27 cellular contexts compared by ENCODE assay signal in the genomic region with DNA sequence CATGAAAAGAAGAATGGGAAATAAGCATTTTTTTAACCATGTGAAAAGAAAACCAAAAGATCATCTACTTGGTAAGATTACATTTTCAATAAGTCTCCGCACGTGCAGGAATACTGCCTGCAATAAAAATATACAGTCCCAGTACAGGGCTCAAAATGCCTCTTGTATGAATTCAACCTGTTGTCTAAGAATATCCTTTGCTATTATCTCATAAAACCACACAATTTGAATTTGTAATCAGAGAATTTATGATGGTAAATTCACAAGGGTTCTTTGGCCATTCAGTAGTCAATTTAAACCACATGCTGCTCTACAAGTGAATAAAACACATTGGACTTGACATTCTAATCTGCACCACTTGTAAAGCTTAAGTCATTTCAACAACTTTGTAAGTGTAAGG. TPM values are rescaled to one million over a fixed set of nuclear protein-coding genes. Genes with fewer than 3 reads are reported as not detected.
DNase-seq lines count a peak whose midpoint lies in the region; ATAC-seq, FAIRE-seq and TF ChIP-seq lines count a peak whose summit lies in the region.
"Had no signal": no experiment of that assay in that cellular context is flagged by ENCODE, and none has a peak within 500 bp of the region (broad histone marks: within the 10 kb centered on the region; RNA-seq: fewer than 3 reads in every experiment).

No MANE protein-coding gene starts in this region.

- peaks cover 53% of the 10 kb centered on the region for H3K36me3 Mint-ChIP-seq in activated CD4-positive, alpha-beta T cell treated with anti-CD3 and anti-CD28 coated beads for 36 hours (ENCODE audit: low read depth)
- peaks cover 50% of the 10 kb centered on the region for H3K36me3 Mint-ChIP-seq in activated CD4-positive, alpha-beta T cell treated with anti-CD3 and anti-CD28 coated beads, Interleukin-2, amount 10 ng/mL, durations not matched to agents 7 days and 5 days (ENCODE audit: low read depth)
- peaks cover 10% of the 10 kb centered on the region for H3K36me3 Mint-ChIP-seq in memory B cell

- H2AFZ ChIP-seq in OCI-LY7 (ENCODE audit: low read length): peak overlapping the region; percentile 63
- H2AFZ ChIP-seq: GM23248 had no signal

- peak overlapping the region; percentile 98 for H3K27ac ChIP-seq in OCI-LY7 (ENCODE audit: low read depth, low read length, poor library complexity, severe bottlenecking)
- no peak overlapping the region for H3K27ac ChIP-seq in thyroid gland
- H3K27ac ChIP-seq in kidney (ENCODE audit: low read depth in 2 of 2, low read length in 2 of 2): no peak overlapping the region
- H3K27ac ChIP-seq: ascending aorta, gastrocnemius medialis, GM23248, lower lobe of right lung, SJSA1, uterus had no signal

- intact Hi-C loops in activated CD4-positive, alpha-beta T cell treated with anti-CD3 and anti-CD28 coated beads for 36 hours (cut with DNase I, micrococcal nuclease): no loop called here
- intact Hi-C loops in OCI-LY7 (cut with micrococcal nuclease; ENCODE audit: unreplicated experiment): no loop called here
- intact Hi-C loops in thyroid gland (cut with DNase I): no loop called here
- intact Hi-C loops in kidney (cut with DNase I): no loop called here

- TF ChIP-seq POLR2A in thyroid gland (IDR thresholded peaks at IDR 0.05): no peak

- BruUV-seq in OCI-LY7 (replicated peaks; lab: Mats Ljungman, UMichigan): no TSS peak

- no peaks in the 10 kb centered on the region for H3K27me3 Mint-ChIP-seq in activated CD4-positive, alpha-beta T cell treated with anti-CD3 and anti-CD28 coated beads for 36 hours
- H3K27me3 Mint-ChIP-seq in activated CD4-positive, alpha-beta T cell treated with anti-CD3 and anti-CD28 coated beads, Interleukin-2, amount 10 ng/mL, durations not matched to agents 7 days and 5 days: no peaks in the 10 kb centered on the region
- no peaks in the 10 kb centered on the region for H3K27me3 Mint-ChIP-seq in memory B cell

- H3K27ac Mint-ChIP-seq in activated CD4-positive, alpha-beta T cell treated with anti-CD3 and anti-CD28 coated beads for 36 hours: peak overlapping the region; percentile 34
- H3K27ac Mint-ChIP-seq in activated CD4-positive, alpha-beta T cell treated with anti-CD3 and anti-CD28 coated beads, Interleukin-2, amount 10 ng/mL, durations not matched to agents 7 days and 5 days: no peak overlapping the region
- peak overlapping the region; percentile 91 for H3K27ac Mint-ChIP-seq in memory B cell

- H3K4me3 ChIP-seq in GM12865 (ENCODE audit: low read depth, low read length) (peak overlapping the region; percentile 68), OCI-LY7 (ENCODE audit: low read depth, low read length, poor library complexity, severe bottlenecking) (peak overlapping the region; percentile 66), thyroid gland (replicated peaks in 1 of 3) (no peak overlapping the region), kidney (ENCODE audit: low read length in 2 of 2) (no peak overlapping the region)
- H3K4me3 ChIP-seq: ascending aorta, gastrocnemius medialis, GM23248, lower lobe of right lung, Peyer's patch, SJSA1, uterus had no signal

- peaks cover 23% of the 10 kb centered on the region; the same call in 1 of the 2 replicates for H3K79me2 ChIP-seq in OCI-LY7 (ENCODE audit: insufficient read depth, low read depth, low read length)

- POLR2A ChIA-PET in activated CD4-positive, alpha-beta T cell treated with anti-CD3 and anti-CD28 coated beads for 36 hours (lab: Charles Lee): interaction anchor here (1.2 kb wide), 1 partner anchor 44 kb away, joined by 4 read pairs; no protein-coding TSS in a partner anchor
- POLR2A ChIA-PET in activated CD4-positive, alpha-beta T cell treated with anti-CD3 and anti-CD28 coated beads, Interleukin-2, amount 10 ng/mL, durations not matched to agents 7 days and 5 days (lab: Charles Lee): no interaction called here
- POLR2A ChIA-PET in OCI-LY7 (lab: Charles Lee): interaction anchor here (0.6 to 7.3 kb wide), 17 partner anchors 10 to 222 kb away, joined by 3 to 140 read pairs (median 6); a partner anchor contains a TSS

- H3K9me3 ChIP-seq in OCI-LY7 (ENCODE audit: low read length) (no peaks in the 10 kb centered on the region), thyroid gland (no peaks in the 10 kb centered on the region), kidney (ENCODE audit: control insufficient read depth in 1 of 2, low read length in 2 of 2) (no peaks in the 10 kb centered on the region)
- H3K9me3 ChIP-seq: ascending aorta, BE2C, gastrocnemius medialis, lower lobe of right lung, Peyer's patch, SJSA1, uterus had no signal

- no peak for FAIRE-seq in kidney (lab: Jason Lieb, UNC)

- WGBS in thyroid gland, 2 donors: 90 to 91% methylated on average over 2 of the region's 2 CpGs

- H3K9ac ChIP-seq in kidney (ENCODE audit: low read length in 2 of 2): no peak overlapping the region
- H3K9ac ChIP-seq: GM23248 had no signal

- H3K9me2 ChIP-seq in OCI-LY7 (ENCODE audit: insufficient read depth, low read length): no peaks in the 10 kb centered on the region

- H3K27me3 ChIP-seq in thyroid gland: no peaks in the 10 kb centered on the region
- H3K27me3 ChIP-seq: ascending aorta, BE2C, gastrocnemius medialis, Peyer's patch, uterus had no signal

- H3K9me3 Mint-ChIP-seq in activated CD4-positive, alpha-beta T cell treated with anti-CD3 and anti-CD28 coated beads for 36 hours (ENCODE audit: low read depth): no peaks in the 10 kb centered on the region
- H3K9me3 Mint-ChIP-seq in activated CD4-positive, alpha-beta T cell treated with anti-CD3 and anti-CD28 coated beads, Interleukin-2, amount 10 ng/mL, durations not matched to agents 7 days and 5 days: peaks cover 11% of the 10 kb centered on the region
- no peaks in the 10 kb centered on the region for H3K9me3 Mint-ChIP-seq in memory B cell

- CTCF ChIA-PET in activated CD4-positive, alpha-beta T cell treated with anti-CD3 and anti-CD28 coated beads for 36 hours (lab: Charles Lee): interaction anchor here (1.1 to 4.2 kb wide), 3 partner anchors 11 to 45 kb away, joined by 3 to 28 read pairs (median 6); a partner anchor contains a TSS
- CTCF ChIA-PET in activated CD4-positive, alpha-beta T cell treated with anti-CD3 and anti-CD28 coated beads, Interleukin-2, amount 10 ng/mL, durations not matched to agents 7 days and 5 days (lab: Charles Lee): interaction anchor here (1.2 to 1.5 kb wide), 2 partner anchors 11 to 19 kb away, joined by 3 to 4 read pairs; no protein-coding TSS in a partner anchor
- CTCF ChIA-PET in OCI-LY7 (lab: Charles Lee; ENCODE audit: unreplicated experiment): interaction anchor here (1.5 kb wide), 1 partner anchor 32 kb away, joined by 3 read pairs; no protein-coding TSS in a partner anchor

- no peak overlapping the region for H3K4me3 Mint-ChIP-seq in activated CD4-positive, alpha-beta T cell treated with anti-CD3 and anti-CD28 coated beads for 36 hours
- H3K4me3 Mint-ChIP-seq in activated CD4-positive, alpha-beta T cell treated with anti-CD3 and anti-CD28 coated beads, Interleukin-2, amount 10 ng/mL, durations not matched to agents 7 days and 5 days: no peak overlapping the region
- peak overlapping the region; percentile 79 for H3K4me3 Mint-ChIP-seq in memory B cell

- H3K4me2 ChIP-seq in OCI-LY7 (ENCODE audit: low read length): peak overlapping the region; percentile 97

- no peak for TF ChIP-seq CTCF in GM12865 (IDR thresholded peaks at IDR 0.05; ENCODE audit: insufficient read depth, low read depth, low read length, missing control alignments)
- TF ChIP-seq CTCF in OCI-LY7 (conservative IDR thresholded peaks at IDR 0.05; ENCODE audit: low read length): no peak
- TF ChIP-seq CTCF in thyroid gland (IDR thresholded peaks at IDR 0.05): no peak
- TF ChIP-seq CTCF in kidney (IDR thresholded peaks at IDR 0.05; ENCODE audit: borderline replicate concordance, extremely low read depth, insufficient read depth): no peak

- ATAC-seq in activated CD4-positive, alpha-beta T cell treated with anti-CD3 and anti-CD28 coated beads for 36 hours: no peak
- ATAC-seq in memory B cell (ENCODE audit: low read depth) (no peak), HG02840 (IDR thresholded peaks at IDR 0.05; ENCODE audit: low FRiP score, unreplicated experiment) (no peak)
- ATAC-seq: gastrocnemius medialis, lower lobe of right lung had no signal

- H4K20me1 ChIP-seq in OCI-LY7 (ENCODE audit: insufficient read depth, low read length): no peaks in the 10 kb centered on the region

- peaks cover 71% of the 10 kb centered on the region for H3K4me1 Mint-ChIP-seq in activated CD4-positive, alpha-beta T cell treated with anti-CD3 and anti-CD28 coated beads for 36 hours
- peaks cover 63% of the 10 kb centered on the region for H3K4me1 Mint-ChIP-seq in activated CD4-positive, alpha-beta T cell treated with anti-CD3 and anti-CD28 coated beads, Interleukin-2, amount 10 ng/mL, durations not matched to agents 7 days and 5 days
- peaks cover 49% of the 10 kb centered on the region for H3K4me1 Mint-ChIP-seq in memory B cell

- peaks cover 7% of the 10 kb centered on the region for H3K36me3 ChIP-seq in OCI-LY7 (ENCODE audit: insufficient read depth, low read length)
- H3K36me3 ChIP-seq in thyroid gland: no peaks in the 10 kb centered on the region
- H3K36me3 ChIP-seq in kidney (ENCODE audit: control insufficient read depth in 1 of 2, insufficient read depth in 2 of 2, low read length in 2 of 2): no peaks in the 10 kb centered on the region
- H3K36me3 ChIP-seq: ascending aorta, BE2C, gastrocnemius medialis, Peyer's patch, SJSA1, uterus had no signal

- DNase-seq in activated CD4-positive, alpha-beta T cell treated with anti-CD3 and anti-CD28 coated beads for 36 hours: no peak
- no peak for DNase-seq in activated CD4-positive, alpha-beta T cell treated with anti-CD3 and anti-CD28 coated beads, Interleukin-2, amount 10 ng/mL, durations not matched to agents 7 days and 5 days
- DNase-seq in GM12865 (ENCODE audit: low read depth) (peak; percentile 43), OCI-LY7 (ENCODE audit: low spot score) (peak; percentile 54), memory B cell (ENCODE audit: low spot score in 2 of 2) (no peak), thyroid gland (no peak), kidney (no peak)
- DNase-seq: activated CD4-positive, CD25-positive, alpha-beta regulatory T cell treated with anti-CD3 and anti-CD28 coated beads, Interleukin-2, amount 50 U/mL, for 72 hours; activated CD8-positive, alpha-beta memory T cell treated with anti-CD3 and anti-CD28 coated beads, Interleukin-2, amount 50 U/mL, for 48 hours; activated naive CD4-positive, alpha-beta T cell treated with Interleukin-2 at 50 U/mL for 16 hours; BE2C; effector CD8-positive, alpha-beta T cell; gastrocnemius medialis; GM23248; hypothalamus; islet precursor cell; lower lobe of right lung; NCI-H1436 treated with DMSO at 0.1 percent for 48 hours; occipital lobe; Peyer's patch; stimulated activated CD4-positive, alpha-beta T cell treated with anti-CD3 and anti-CD28 coated beads, Interleukin-4, amount 100 ng/mL, for 4 hours; substantia nigra; T1000; uterus had no signal

- H3K4me1 ChIP-seq in OCI-LY7 (ENCODE audit: insufficient read depth, low read length, poor library complexity, severe bottlenecking) (peaks cover 76% of the 10 kb centered on the region), thyroid gland (no peaks in the 10 kb centered on the region), kidney (ENCODE audit: control insufficient read depth in 1 of 2, insufficient read depth in 1 of 2, low read depth in 1 of 2, low read length in 2 of 2) (no peaks in the 10 kb centered on the region)
- H3K4me1 ChIP-seq: ascending aorta, gastrocnemius medialis, Peyer's patch, SJSA1, uterus had no signal

RNA-seq across cellular contexts. Expression of a gene that starts 46.6 kb away (rescaled TPM):
- total RNA-seq in activated CD4-positive, alpha-beta T cell treated with anti-CD3 and anti-CD28 coated beads for 36 hours: 10 to 100 TPM; 31.7 to 32.0 TPM
- 10 to 100 TPM; 35.5 to 36.1 TPM for total RNA-seq in activated CD4-positive, alpha-beta T cell treated with anti-CD3 and anti-CD28 coated beads, Interleukin-2, amount 10 ng/mL, durations not matched to agents 7 days and 5 days
- 10.2 and 14.9 TPM in 2 replicates for total RNA-seq in OCI-LY7 (2014; rRNA removed; shearing (Covaris generic))
- total RNA-seq in OCI-LY7 (2022): 40.3 and 42.9 TPM in 2 replicates
- total RNA-seq in thyroid gland: 1 to 10 TPM; 3.4 to 7.0 (median 4.4) TPM
- total RNA-seq in kidney: 11.6 TPM
- 0.69 TPM for polyA plus RNA-seq in kidney (ENCODE audit: insufficient read depth, low read depth, low replicate concordance)
- total RNA-seq: SJSA1 had no signal
- polyA plus RNA-seq: GM23248 had no signal

Comparison
In these comparisons a context has a peak if more than half of its experiments do, and no peak if none do; other contexts are left out.
1. DNase-seq: peak in GM12865 (single experiment) and OCI-LY7 (single experiment); none in activated CD4-positive, alpha-beta T cell treated with anti-CD3 and anti-CD28 coated beads for 36 hours (single experiment), activated CD4-positive, alpha-beta T cell treated with anti-CD3 and anti-CD28 coated beads, Interleukin-2, amount 10 ng/mL, durations not matched to agents 7 days and 5 days (single experiment), memory B cell (0 of 2), thyroid gland (0 of 2) and kidney (single experiment).
2. H3K4me3 ChIP-seq: peak in GM12865 (single experiment) and OCI-LY7 (single experiment); none in thyroid gland (0 of 3) and kidney (0 of 2).